ENCODE assay signal across 14 cellular contexts in the genomic region with DNA sequence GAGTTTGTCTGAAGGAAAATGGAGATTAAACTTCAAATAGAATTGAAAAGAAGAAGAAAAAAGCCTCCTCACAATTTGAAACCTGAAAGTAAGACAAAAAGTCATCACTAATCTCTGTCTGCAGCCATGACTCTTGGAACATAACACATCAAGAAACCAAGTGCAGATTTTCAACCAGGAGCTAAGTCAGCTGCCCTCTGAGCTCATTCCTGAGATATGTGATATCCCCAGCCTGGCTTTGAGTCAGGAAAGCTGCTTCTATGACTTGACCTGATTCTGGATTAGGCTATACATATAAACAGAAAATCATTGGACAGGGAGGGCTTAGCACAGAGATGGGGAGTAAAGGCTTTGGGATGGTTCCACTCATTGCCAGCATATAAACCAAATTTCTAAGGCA.
DNase-seq lines count a peak whose midpoint lies in the region; TF ChIP-seq lines count a peak whose summit lies in the region.
"Had no signal": no experiment of that assay in that cellular context is flagged by ENCODE, and none has a peak within 500 bp of the region (broad histone marks: within the 10 kb centered on the region; RNA-seq: fewer than 3 reads in every experiment).

No MANE protein-coding gene starts in this region.

- no peaks in the 10 kb centered on the region for H3K79me2 ChIP-seq in fibroblast of lung (ENCODE audit: control insufficient read depth, insufficient read depth, low read length)

- no peak overlapping the region for H2AFZ ChIP-seq in fibroblast of lung (ENCODE audit: low read length)

- H3K4me3 ChIP-seq in SJCRH30 (no peak overlapping the region), fibroblast of lung (replicated peaks in 1 of 4; ENCODE audit: control extremely low read depth in 1 of 4, insufficient read depth in 1 of 4, low read depth in 3 of 4, low read length in 4 of 4) (no peak overlapping the region), retinal pigment epithelial cell (ENCODE audit: low read length) (no peak overlapping the region)
- H3K4me3 ChIP-seq: thyroid gland had no signal

- H4K20me1 ChIP-seq in fibroblast of lung (ENCODE audit: control insufficient read depth, extremely low read depth, insufficient read depth, low read length) = no peaks in the 10 kb centered on the region

- no peak overlapping the region for H3K4me2 ChIP-seq in fibroblast of lung (ENCODE audit: extremely low read depth, insufficient read depth, low read length)

- H3K36me3 ChIP-seq in SJCRH30 (no peaks in the 10 kb centered on the region), fibroblast of lung (ENCODE audit: control insufficient read depth, insufficient read depth, low read length) (no peaks in the 10 kb centered on the region)
- H3K36me3 ChIP-seq: thyroid gland had no signal

- no peak overlapping the region for H3K9ac ChIP-seq in fibroblast of lung (ENCODE audit: insufficient read depth, low read length)

- peak; percentile 60 for DNase-seq in GM04503 (ENCODE audit: low read depth)
- DNase-seq in SJCRH30 = peak; percentile 68 to 82
- peak; percentile 89 to 94 for DNase-seq in fibroblast of lung (ENCODE audit: low read depth in 2 of 2)
- peak; percentile 96 for DNase-seq in retinal pigment epithelial cell (ENCODE audit: low read depth)
- DNase-seq in globus pallidus (ENCODE audit: low spot score) = no peak
- no peak for DNase-seq in SK-N-DZ (ENCODE audit: low spot score)
- DNase-seq in C1 segment of cervical spinal cord (lab: John Stamatoyannopoulos, UW) = no peak
- no peak for DNase-seq in NK-92 (lab: John Stamatoyannopoulos, UW; ENCODE audit: unreplicated experiment)
- DNase-seq: activated T-cell treated with anti-CD3 and anti-CD28 coated beads for 4 hours; central memory CD4-positive, alpha-beta T cell; midbrain; NCI-H146; retina; thyroid gland had no signal

- H3K27me3 ChIP-seq in SJCRH30 (no peaks in the 10 kb centered on the region), fibroblast of lung (ENCODE audit: control insufficient read depth, insufficient read depth, low read length) (no peaks in the 10 kb centered on the region)
- H3K27me3 ChIP-seq: thyroid gland had no signal

- H3K4me1 ChIP-seq in SJCRH30 (peaks cover 18% of the 10 kb centered on the region), fibroblast of lung (ENCODE audit: control insufficient read depth, extremely low read depth, insufficient read depth, low read length) (peaks cover 6% of the 10 kb centered on the region)
- H3K4me1 ChIP-seq: thyroid gland had no signal

- H3K27ac ChIP-seq in SJCRH30 (peak overlapping the region; percentile 32; the same call in 1 of the 2 replicates), fibroblast of lung (ENCODE audit: insufficient read depth, low read length) (no peak overlapping the region)
- H3K27ac ChIP-seq: thyroid gland had no signal

- no peak for TF ChIP-seq CTCF in fibroblast of lung (conservative IDR thresholded peaks at IDR 0.05 in 1 of 2, IDR thresholded peaks at IDR 0.05 in 1 of 2; ENCODE audit: low read depth in 1 of 2, low read length in 2 of 2)
- TF ChIP-seq CTCF in retinal pigment epithelial cell (conservative IDR thresholded peaks at IDR 0.05; ENCODE audit: low read depth, low read length) = no peak

- H3K9me3 ChIP-seq in SJCRH30 (replicated peaks) (no peaks in the 10 kb centered on the region), fibroblast of lung (ENCODE audit: control insufficient read depth, insufficient read depth, low read depth, low read length) (no peaks in the 10 kb centered on the region)
- H3K9me3 ChIP-seq: thyroid gland had no signal

Comparison
In these comparisons a context has a peak if more than half of its experiments do, and no peak if none do; other contexts are left out.
1. DNase-seq: peak in GM04503 (single experiment), SJCRH30 (2 of 2), fibroblast of lung (2 of 2) and retinal pigment epithelial cell (single experiment); none in globus pallidus (single experiment), SK-N-DZ (single experiment), C1 segment of cervical spinal cord (0 of 14) and NK-92 (single experiment).